Comparison of ENCODE assay signal across 35 cellular contexts in the genomic region with DNA sequence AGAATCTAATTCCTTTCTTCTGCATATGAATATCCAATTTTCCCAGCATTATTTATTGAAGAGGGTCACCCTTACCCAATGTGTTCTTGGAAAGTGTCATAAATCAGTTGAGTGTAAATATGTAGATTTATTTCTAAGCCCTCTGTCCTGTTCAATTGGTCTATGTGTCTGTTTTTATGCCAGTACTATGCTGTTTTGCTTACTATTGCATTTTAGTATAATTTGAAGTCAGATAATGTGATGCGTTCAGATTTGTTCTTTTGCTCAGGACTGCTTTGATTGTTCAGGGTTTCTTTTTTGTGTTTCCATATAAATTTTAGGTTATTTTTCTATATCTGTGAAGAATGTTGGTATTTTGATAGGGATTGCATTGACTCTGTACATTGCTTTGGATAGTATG.
"Had no signal": no experiment of that assay in that cellular context is flagged by ENCODE, and none has a peak within 500 bp of the region (broad histone marks: within the 10 kb centered on the region; RNA-seq: fewer than 3 reads in every experiment).

No MANE protein-coding gene starts in this region.

- DNase-seq: Karpas-422, Kasumi-1, MG63, MM.1S, MV-4-11, NCI-H1048, NCI-H1092, NCI-H1092 treated with DMSO at 0.1 percent for 48 hours, NCI-H1105, NCI-H1105 treated with DMSO at 0.1 percent for 48 hours, NCI-H1417, NCI-H1417 treated with DMSO at 0.1 percent for 48 hours, NCI-H1436, NCI-H1436 treated with DMSO at 0.1 percent for 48 hours, NCI-H146, NCI-H1694, NCI-H1694 treated with DMSO at 0.1 percent for 48 hours, NCI-H187, NCI-H187 treated with DMSO at 0.1 percent for 48 hours, NCI-H1930, NCI-H2029, NCI-H2029 treated with DMSO at 0.1 percent for 48 hours, NCI-H2081, NCI-H2081 treated with DMSO at 0.1 percent for 48 hours, NCI-H2107, NCI-H2171, NCI-H2171 treated with DMSO at 0.1 percent for 48 hours, NCI-H2227 treated with DMSO at 0.1 percent for 48 hours, NCI-H226, NCI-H345, NCI-H446, NCI-H446 treated with DMSO at 0.1 percent for 48 hours, NCI-H510A, NCI-H510A treated with DMSO at 0.1 percent for 48 hours, NCI-H524 treated with DMSO at 0.1 percent for 48 hours had no signal

- H3K36me3 ChIP-seq: MG63 had no signal

- H3K27me3 ChIP-seq: MG63 had no signal

- H3K4me3 ChIP-seq: MG63 had no signal

- H3K9me3 ChIP-seq: MG63 had no signal
